In genomic region chr6:112254921-112255320, GRCh38 we compare ENCODE assay signal across 13 cellular contexts. TPM values are rescaled to one million over a fixed set of nuclear protein-coding genes. Genes with fewer than 3 reads are reported as not detected.
DNase-seq lines count a peak whose midpoint lies in the region; ATAC-seq and TF ChIP-seq lines count a peak whose summit lies in the region.
"Had no signal": no experiment of that assay in that cellular context is flagged by ENCODE, and none has a peak within 500 bp of the region (broad histone marks: within the 10 kb centered on the region; RNA-seq: fewer than 3 reads in every experiment).

No MANE protein-coding gene starts in this region.

- H3K27me3 ChIP-seq in SJCRH30, result no peaks in the 10 kb centered on the region

- H3K27ac ChIP-seq in SJCRH30, result peak overlapping the region; percentile 51; the same call in 1 of the 2 replicates

- no peaks in the 10 kb centered on the region for H3K36me3 ChIP-seq in SJCRH30
- H3K36me3 ChIP-seq: HAP-1, prostate gland had no signal

- DNase-seq in Ammon's horn (ENCODE audit: low spot score) (peak; percentile 45), SJCRH30 (peak; percentile 37 to 64), foreskin fibroblast (peak in 1 of 2 donors; percentile 38), omental fat pad (ENCODE audit: low spot score) (no peak), NCI-H526 (lab: John Stamatoyannopoulos, UW) (no peak), GM03348 (ENCODE audit: low spot score) (no peak)
- DNase-seq: CD4-positive, CD25-positive, alpha-beta regulatory T cell; NCI-H446 had no signal

- TF ChIP-seq CTCF in foreskin fibroblast (IDR thresholded peaks at IDR 0.05; ENCODE audit: low read depth, low read length) (no peak), omental fat pad (IDR thresholded peaks at IDR 0.05) (no peak)

- peak; percentile 33 for ATAC-seq in omental fat pad (ENCODE audit: low FRiP score)
- no peak for ATAC-seq in GM21515 (IDR thresholded peaks at IDR 0.05; ENCODE audit: unreplicated experiment)
- ATAC-seq in HG02938 (IDR thresholded peaks at IDR 0.05; ENCODE audit: unreplicated experiment), result no peak

- H3K9me3 ChIP-seq in SJCRH30 (replicated peaks), result no peaks in the 10 kb centered on the region
- H3K9me3 ChIP-seq: HAP-1, prostate gland had no signal

- no peaks in the 10 kb centered on the region; the same call in none of the 2 replicates for H3K4me1 ChIP-seq in SJCRH30
- H3K4me1 ChIP-seq: prostate gland had no signal

- H3K4me3 ChIP-seq in SJCRH30 (peak overlapping the region; percentile 56), foreskin fibroblast (ENCODE audit: low read depth in 1 of 2, low read length in 2 of 2) (peak overlapping the region; percentile 67 to 95)

RNA-seq across cellular contexts. Expression of gene LAMA4, which starts 0.6 kb away (rescaled TPM):
- total RNA-seq in SJCRH30 (2014; rRNA removed; shearing (Covaris generic)), result 22.0 and 28.5 TPM in 2 replicates
- total RNA-seq in omental fat pad, result 100 to 1,000 TPM; 189 to 459 (median 376) TPM
- total RNA-seq: activated T-helper 2 cell treated with anti-CD3 and anti-CD28 coated beads, Interferon-gamma antibody, Interleukin-2, Interleukin-4, amounts not matched to agents 10 μg/mL and 5 μg/mL and 100 μg/mL, durations not matched to agents 14 hours and 24 hours and 36 hours; CD4-positive, CD25-positive, alpha-beta regulatory T cell had no signal

Comparison
In these comparisons a context has a peak if more than half of its experiments do, and no peak if none do; other contexts are left out.
1. DNase-seq: peak in Ammon's horn (single experiment) and SJCRH30 (2 of 2); none in omental fat pad (single experiment), NCI-H526 (0 of 2) and GM03348 (single experiment).